ENCODE assay signal across 8 cellular contexts in the genomic region with DNA sequence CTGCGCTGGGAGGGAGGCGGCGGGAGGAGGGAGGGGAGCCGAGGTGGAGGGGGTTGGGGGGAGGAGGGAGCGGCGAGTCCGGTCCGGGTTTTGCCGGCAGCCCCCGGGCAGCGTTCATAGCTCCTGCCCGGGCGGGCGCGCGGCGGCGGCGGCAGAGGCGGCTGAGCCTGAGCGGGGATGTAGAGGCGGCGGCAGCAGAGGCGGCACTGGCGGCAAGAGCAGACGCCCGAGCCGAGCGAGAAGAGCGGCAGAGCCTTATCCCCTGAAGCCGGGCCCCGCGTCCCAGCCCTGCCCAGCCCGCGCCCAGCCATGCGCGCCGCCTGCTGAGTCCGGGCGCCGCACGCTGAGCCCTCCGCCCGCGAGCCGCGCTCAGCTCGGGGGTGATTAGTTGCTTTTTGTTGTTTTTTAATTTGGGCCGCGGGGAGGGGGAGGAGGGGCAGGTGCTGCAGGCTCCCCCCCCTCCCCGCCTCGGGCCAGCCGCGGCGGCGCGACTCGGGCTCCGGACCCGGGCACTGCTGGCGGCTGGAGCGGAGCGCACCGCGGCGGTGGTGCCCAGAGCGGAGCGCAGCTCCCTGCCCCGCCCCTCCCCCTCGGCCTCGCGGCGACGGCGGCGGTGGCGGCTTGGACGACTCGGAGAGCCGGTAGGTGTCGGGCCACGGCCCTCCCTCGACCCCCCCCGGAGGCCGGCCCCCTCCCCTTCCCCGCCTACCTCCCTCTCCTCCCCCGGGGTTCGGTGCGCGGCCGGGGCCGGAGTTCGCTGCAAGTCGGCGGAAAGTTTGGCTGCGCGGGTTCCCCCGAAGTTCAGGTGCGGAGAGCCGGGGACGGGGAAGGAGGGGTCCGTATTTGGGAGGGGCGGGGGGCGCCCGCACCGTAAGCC. TPM values are rescaled to one million over a fixed set of nuclear protein-coding genes. Genes with fewer than 3 reads are reported as not detected.
DNase-seq lines count a peak whose midpoint lies in the region; ATAC-seq and TF ChIP-seq lines count a peak whose summit lies in the region.

A gene (plus strand): TSS at position 145 of the 877 bp plus-strand sequence. CDS start 32,175 bp downstream, outside the sequence.

- peak within 1 kb of the TSS; percentile 74 to 95 (median 88) for H3K27ac ChIP-seq in esophagus squamous epithelium
- peak within 1 kb of the TSS; percentile 86 for H3K27ac ChIP-seq in suprapubic skin

- 0% methylated on average over 1 of the region's 106 CpGs; no CpG with 5 or more reads in 1 of the 2 donors for WGBS in esophagus squamous epithelium, 2 donors
- under 1% methylated on average over 26 of the region's 106 CpGs for WGBS in suprapubic skin

- H3K4me1 ChIP-seq in esophagus squamous epithelium (peaks cover 44 to 89% (median 48%) of the 10 kb centered on the region in 3 donors), suprapubic skin (peaks cover 63% of the 10 kb centered on the region)

- H3K27ac Mint-ChIP-seq in activated T-cell treated with anti-CD3 and anti-CD28 coated beads, Interleukin-2, amount 50 U/mL, for 24 hours: no peak within 1 kb of the TSS

- peak; percentile 23 for ATAC-seq in HG03095 (IDR thresholded peaks at IDR 0.05; ENCODE audit: unreplicated experiment)

- peak within 1 kb of the TSS; percentile 66 to 88 (median 83) for H3K4me3 ChIP-seq in esophagus squamous epithelium
- H3K4me3 ChIP-seq in suprapubic skin: peak within 1 kb of the TSS; percentile 85

- no peak for TF ChIP-seq EP300 in suprapubic skin (IDR thresholded peaks at IDR 0.05)

- H3K27me3 ChIP-seq in esophagus squamous epithelium: peaks cover 0 to 32% (median 1%) of the 10 kb centered on the region in 4 donors
- peaks cover 4% of the 10 kb centered on the region for H3K27me3 ChIP-seq in suprapubic skin

- H3K27me3 Mint-ChIP-seq in activated T-cell treated with anti-CD3 and anti-CD28 coated beads, Interleukin-2, amount 50 U/mL, for 24 hours: peaks cover 70% of the 10 kb centered on the region

- intact Hi-C loops in esophagus squamous epithelium (cut with DNase I): no loop called here

- DNase-seq in SIG-M5 treated with dmso at 0.1 percent for 504 hours (lab: John Stamatoyannopoulos, UW; ENCODE audit: unreplicated experiment): peak; percentile 78
- DNase-seq in SIG-M5 (lab: John Stamatoyannopoulos, UW): no peak
- peak; percentile 88 for DNase-seq in NCI-H526 treated with DMSO at 0.1 percent for 48 hours (lab: John Stamatoyannopoulos, UW)
- peak; percentile 72 for DNase-seq in activated T-cell treated with anti-CD3 and anti-CD28 coated beads, Interleukin-2, amount 50 U/mL, for 24 hours
- DNase-seq in esophagus squamous epithelium (lab: John Stamatoyannopoulos, UW): no peak
- DNase-seq in mucosa of gallbladder (ENCODE audit: low spot score): peak; percentile 83
- peak in 1 of 2 donors; percentile 84 for DNase-seq in suprapubic skin (ENCODE audit: low spot score in 2 of 2)

- H3K36me3 Mint-ChIP-seq in activated T-cell treated with anti-CD3 and anti-CD28 coated beads, Interleukin-2, amount 50 U/mL, for 24 hours (ENCODE audit: low read depth): no peaks in the 10 kb centered on the region

- TF ChIP-seq POLR2A in esophagus squamous epithelium (IDR thresholded peaks at IDR 0.05) (peak in 2 of 4 donors; percentile 44 to 78), suprapubic skin (IDR thresholded peaks at IDR 0.05) (no peak)

- TF ChIP-seq CTCF in esophagus squamous epithelium (IDR thresholded peaks at IDR 0.05) (no peak), suprapubic skin (IDR thresholded peaks at IDR 0.05) (no peak)

- no peaks in the 10 kb centered on the region for H3K9me3 Mint-ChIP-seq in activated T-cell treated with anti-CD3 and anti-CD28 coated beads, Interleukin-2, amount 50 U/mL, for 24 hours

- peaks cover 43% of the 10 kb centered on the region for H3K4me1 Mint-ChIP-seq in activated T-cell treated with anti-CD3 and anti-CD28 coated beads, Interleukin-2, amount 50 U/mL, for 24 hours (ENCODE audit: low read depth)

- no peaks in the 10 kb centered on the region for H3K36me3 ChIP-seq in esophagus squamous epithelium
- H3K36me3 ChIP-seq in suprapubic skin: no peaks in the 10 kb centered on the region

- H3K9me3 ChIP-seq in esophagus squamous epithelium (no peaks in the 10 kb centered on the region), suprapubic skin (no peaks in the 10 kb centered on the region)

- peak within 1 kb of the TSS; percentile 78 for H3K4me3 Mint-ChIP-seq in activated T-cell treated with anti-CD3 and anti-CD28 coated beads, Interleukin-2, amount 50 U/mL, for 24 hours

RNA-seq across cellular contexts. Expression of the gene that starts here (rescaled TPM):
- 10 to 100 TPM; 13.9 to 40.4 (median 22.9) TPM for total RNA-seq in esophagus squamous epithelium
- total RNA-seq in mucosa of gallbladder: 71.7 TPM
- total RNA-seq in suprapubic skin: 10 to 100 TPM; 21.8 to 40.6 (median 30.1) TPM

Comparison
In these comparisons a context has a peak if more than half of its experiments do, and no peak if none do; other contexts are left out.
1. DNase-seq: peak in SIG-M5 treated with dmso at 0.1 percent for 504 hours (single experiment), NCI-H526 treated with DMSO at 0.1 percent for 48 hours (single experiment), activated T-cell treated with anti-CD3 and anti-CD28 coated beads, Interleukin-2, amount 50 U/mL, for 24 hours (single experiment) and mucosa of gallbladder (single experiment); none in SIG-M5 (single experiment) and esophagus squamous epithelium (single experiment).